ENCODE assay signal across 1 cellular context in genomic region chr19:35040826-35041547, GRCh38.
TF ChIP-seq lines count a peak whose summit lies in the region.

No MANE protein-coding gene starts in this region.

TF ChIP-seq in K562, 482 proteins besides CTCF, POLR2A, EP300 and RAD21 (continued from another document and continues in another):
- TF ChIP-seq XRCC5 (IDR thresholded peaks at IDR 0.05; ENCODE audit: low read depth, low read length) (0 out of 2 replicates have a peak, but pooled peaks have one; percentile 12), SREBF1 (IDR thresholded peaks at IDR 0.05; ENCODE audit: borderline replicate concordance, low read depth, low read length) (no peak), NCOA6 (IDR thresholded peaks at IDR 0.05) (no peak), PCBP1 (IDR thresholded peaks at IDR 0.05; ENCODE audit: low read depth, low read length, poor library complexity, severe bottlenecking) (no peak), BRF2 (IDR thresholded peaks at IDR 0.05; ENCODE audit: borderline replicate concordance, insufficient read depth, insufficient read length) (no peak), USF2 (CRISPR knock-in tag; IDR thresholded peaks at IDR 0.05) (peak; percentile 64), HNRNPLL (IDR thresholded peaks at IDR 0.05; ENCODE audit: low read depth, low read length, poor library complexity, severe bottlenecking) (no peak), ZBTB5 (IDR thresholded peaks at IDR 0.05) (no peak), GABPB2 (CRISPR knock-in tag; conservative IDR thresholded peaks at IDR 0.05) (no peak), PKNOX1 (IDR thresholded peaks at IDR 0.05) (peak; percentile 21; the same call in 1 of the 2 replicates), SMARCE1 (IDR thresholded peaks at IDR 0.05) (peak; percentile 68; the same call in 1 of the 2 replicates), ILF3 (IDR thresholded peaks at IDR 0.05; ENCODE audit: borderline replicate concordance) (no peak), ZNF175 (CRISPR knock-in tag; IDR thresholded peaks at IDR 0.05; ENCODE audit: low read depth) (peak; percentile 47; the same call in 1 of the 2 replicates), ZNF76 (CRISPR knock-in tag; IDR thresholded peaks at IDR 0.05; ENCODE audit: borderline replicate concordance) (peak; percentile 85), CBFB (CRISPR knock-in tag; IDR thresholded peaks at IDR 0.05) (0 out of 2 replicates have a peak, but pooled peaks have one; percentile 77), EWSR1 (IDR thresholded peaks at IDR 0.05; ENCODE audit: borderline replicate concordance, low read depth, partially characterized antibody) (no peak), ZNF280B (CRISPR knock-in tag; IDR thresholded peaks at IDR 0.05) (no peak), PHTF2 (CRISPR knock-in tag; IDR thresholded peaks at IDR 0.05) (no peak), NEUROD1 (IDR thresholded peaks at IDR 0.05; ENCODE audit: borderline replicate concordance, low read depth, low read length, partially characterized antibody) (peak; percentile 62), HOXB6 (CRISPR knock-in tag; IDR thresholded peaks at IDR 0.05; ENCODE audit: borderline replicate concordance) (no peak), LCOR (CRISPR knock-in tag; IDR thresholded peaks at IDR 0.05) (0 out of 2 replicates have a peak, but pooled peaks have one; percentile 80), TSHZ1 (CRISPR knock-in tag; IDR thresholded peaks at IDR 0.05) (no peak), CHD2 (IDR thresholded peaks at IDR 0.05; ENCODE audit: low read depth, low read length) (peak; percentile 56; the same call in 1 of the 2 replicates), NCOA4 (IDR thresholded peaks at IDR 0.05; ENCODE audit: partially characterized antibody) (no peak), CREB1 (IDR thresholded peaks at IDR 0.05) (peak; percentile 71; the same call in 1 of the 2 replicates), CREB1 (CRISPR knock-in tag; IDR thresholded peaks at IDR 0.05) (peak; percentile 76), DPF2 (IDR thresholded peaks at IDR 0.05) (peak; percentile 85), ZFP1 (CRISPR knock-in tag; IDR thresholded peaks at IDR 0.05) (no peak), HES1 (IDR thresholded peaks at IDR 0.05; ENCODE audit: low read depth) (peak; percentile 91), RBM34 (IDR thresholded peaks at IDR 0.05; ENCODE audit: borderline replicate concordance, insufficient read depth, low read length) (no peak), THRAP3 (IDR thresholded peaks at IDR 0.05; ENCODE audit: borderline replicate concordance) (no peak), ZEB2 (IDR thresholded peaks at IDR 0.05) (peak; percentile 97), MECOM (CRISPR knock-in tag; IDR thresholded peaks at IDR 0.05) (no peak), HMG20A (CRISPR knock-in tag; conservative IDR thresholded peaks at IDR 0.05) (no peak), BRF1 (IDR thresholded peaks at IDR 0.05; ENCODE audit: borderline replicate concordance, extremely low read depth, insufficient read length) (no peak), DNMT1 (IDR thresholded peaks at IDR 0.05) (no peak), SIX5 (IDR thresholded peaks at IDR 0.05; ENCODE audit: borderline replicate concordance in 1 of 2, insufficient read depth in 1 of 2, low read depth in 1 of 2, low read length in 2 of 2) (no peak), ZNF79 (CRISPR knock-in tag; IDR thresholded peaks at IDR 0.05; ENCODE audit: low read depth) (0 out of 2 replicates have a peak, but pooled peaks have one; percentile 35), ZNF133 (CRISPR knock-in tag; IDR thresholded peaks at IDR 0.05) (no peak), CEBPG (CRISPR knock-in tag; IDR thresholded peaks at IDR 0.05) (no peak), CEBPG (tag; conservative IDR thresholded peaks at IDR 0.05 in 1 of 2, IDR thresholded peaks at IDR 0.05 in 1 of 2) (no peak), MAX (CRISPR knock-in tag; IDR thresholded peaks at IDR 0.05) (peak; percentile 67), ETV6 (IDR thresholded peaks at IDR 0.05; ENCODE audit: borderline replicate concordance in 1 of 2, low read depth in 2 of 2, low read length in 1 of 2) (no peak), ETV6 (CRISPR knock-in tag; IDR thresholded peaks at IDR 0.05; ENCODE audit: borderline replicate concordance) (no peak), ZNF407 (IDR thresholded peaks at IDR 0.05; ENCODE audit: low read depth) (no peak), TBP (optimal IDR thresholded peaks at IDR 0.05; ENCODE audit: low read depth, low read length) (peak; percentile 7), HCFC1 (IDR thresholded peaks at IDR 0.05; ENCODE audit: low read depth, low read length) (peak; percentile 42; the same call in 1 of the 2 replicates), ZNF282 (CRISPR knock-in tag; IDR thresholded peaks at IDR 0.05) (no peak)
